1 cellular context compared by ENCODE assay signal in genomic region chr10:70455213-70455630, GRCh38.
TF ChIP-seq lines count a peak whose summit lies in the region.

No MANE protein-coding gene starts in this region.

TF ChIP-seq in K562, 482 proteins besides CTCF, POLR2A, EP300 and RAD21:
- TF ChIP-seq ZNF79 (CRISPR knock-in tag; IDR thresholded peaks at IDR 0.05; ENCODE audit: low read depth) (no peak), RREB1 (CRISPR knock-in tag; IDR thresholded peaks at IDR 0.05) (no peak), HEY1 (CRISPR knock-in tag; IDR thresholded peaks at IDR 0.05; ENCODE audit: borderline replicate concordance) (no peak), ZNF274 (IDR thresholded peaks at IDR 0.05; ENCODE audit: borderline replicate concordance, low read depth, low read length) (no peak), KLF6 (CRISPR knock-in tag; IDR thresholded peaks at IDR 0.05; ENCODE audit: borderline replicate concordance) (no peak), ZNF764 (CRISPR knock-in tag; IDR thresholded peaks at IDR 0.05; ENCODE audit: low read depth) (no peak), RBM25 (IDR thresholded peaks at IDR 0.05; ENCODE audit: low read depth, low read length, severe bottlenecking) (peak; percentile 44), BCOR (IDR thresholded peaks at IDR 0.05) (peak; percentile 18; the same call in 1 of the 2 replicates), BCLAF1 (IDR thresholded peaks at IDR 0.05; ENCODE audit: borderline replicate concordance in 1 of 2, control insufficient read depth in 1 of 2, low read depth in 2 of 2, low read length in 1 of 2) (no peak), ZFP36 (IDR thresholded peaks at IDR 0.05; ENCODE audit: low read depth, low read length, partially characterized antibody) (peak; percentile 75), MLLT1 (IDR thresholded peaks at IDR 0.05) (no peak), HSF4 (CRISPR knock-in tag; IDR thresholded peaks at IDR 0.05; ENCODE audit: borderline replicate concordance) (no peak), KDM4B (IDR thresholded peaks at IDR 0.05; ENCODE audit: borderline replicate concordance in 2 of 2, low read depth in 1 of 2) (no peak), L3MBTL2 (IDR thresholded peaks at IDR 0.05) (no peak), SP2 (IDR thresholded peaks at IDR 0.05; ENCODE audit: extremely low read depth, low read depth, low read length, poor library complexity, severe bottlenecking) (no peak), SMARCA4 (IDR thresholded peaks at IDR 0.05) (no peak), ZBTB26 (CRISPR knock-in tag; IDR thresholded peaks at IDR 0.05) (no peak), CREB5 (CRISPR knock-in tag; IDR thresholded peaks at IDR 0.05) (no peak)
